In genomic region chr14:58427289-58428010, GRCh38 we compare ENCODE assay signal across 1 cellular context.
A peak's percentile ranks its signal among the peaks of the same experiment; 100 is the strongest.
TF ChIP-seq lines count a peak whose summit lies in the region.

Gene KIAA0586, plus strand, starts transcription at chr14:58427719. Its CDS starts 546 bp downstream, at chr14:58428265.
Gene TIMM9, minus strand, starts transcription at chr14:58427531. Its CDS starts 15,586 bp downstream, at chr14:58411945.

TF ChIP-seq in HepG2, 621 proteins besides CTCF, POLR2A, EP300 and RAD21 (continued from another document and continues in another):
- TF ChIP-seq REST (IDR thresholded peaks at IDR 0.05; ENCODE audit: borderline replicate concordance in 1 of 2, low read depth in 1 of 2, low read length in 2 of 2) (no peak), ZNF280B (CRISPR knock-in tag; IDR thresholded peaks at IDR 0.05; ENCODE audit: borderline replicate concordance) (no peak), ZNF468 (CRISPR knock-in tag; IDR thresholded peaks at IDR 0.05) (no peak), KDM2A (CRISPR knock-in tag; IDR thresholded peaks at IDR 0.05; ENCODE audit: borderline replicate concordance, low read depth) (no peak), DRAP1 (CRISPR knock-in tag; IDR thresholded peaks at IDR 0.05) (peak; percentile 78), ZFP36L2 (CRISPR knock-in tag; IDR thresholded peaks at IDR 0.05) (no peak), AGO2 (optimal IDR thresholded peaks at IDR 0.05; ENCODE audit: low read depth, low read length) (no peak), ZBTB37 (CRISPR knock-in tag; IDR thresholded peaks at IDR 0.05) (no peak), ZNF281 (CRISPR knock-in tag; IDR thresholded peaks at IDR 0.05; ENCODE audit: borderline replicate concordance) (no peak), U2AF2 (IDR thresholded peaks at IDR 0.05; ENCODE audit: low read depth, low read length) (no peak), FOXA1 (IDR thresholded peaks at IDR 0.05) (no peak), FOXA1 (CRISPR knock-in tag; IDR thresholded peaks at IDR 0.05) (peak; percentile 78), ASH2L (IDR thresholded peaks at IDR 0.05; ENCODE audit: insufficient read length, low read depth, low read length) (peak; percentile 99), NFE2L2 (IDR thresholded peaks at IDR 0.05; ENCODE audit: low read length) (no peak), PBX2 (CRISPR knock-in tag; IDR thresholded peaks at IDR 0.05) (no peak), CBX2 (IDR thresholded peaks at IDR 0.05; ENCODE audit: low read depth, low read length) (no peak), CBX2 (CRISPR knock-in tag; IDR thresholded peaks at IDR 0.05; ENCODE audit: low read depth) (no peak), ZBTB8A (CRISPR knock-in tag; IDR thresholded peaks at IDR 0.05; ENCODE audit: borderline replicate concordance, low read depth) (no peak), ZNF263 (CRISPR knock-in tag; IDR thresholded peaks at IDR 0.05) (no peak; the same call in 1 of the 2 replicates), SIN3A (IDR thresholded peaks at IDR 0.05; ENCODE audit: borderline replicate concordance, low read depth, low read length) (peak; percentile 93), MYPOP (CRISPR knock-in tag; IDR thresholded peaks at IDR 0.05) (no peak), ZNF431 (CRISPR knock-in tag; IDR thresholded peaks at IDR 0.05; ENCODE audit: borderline replicate concordance, low read depth) (no peak; the same call in 1 of the 2 replicates), MTA3 (CRISPR knock-in tag; IDR thresholded peaks at IDR 0.05) (no peak), BCL6 (CRISPR knock-in tag; IDR thresholded peaks at IDR 0.05) (no peak), NFATC3 (CRISPR knock-in tag; IDR thresholded peaks at IDR 0.05) (no peak), MXD4 (CRISPR knock-in tag; IDR thresholded peaks at IDR 0.05) (0 out of 2 replicates have a peak, but pooled peaks have one; percentile 7), ATM (IDR thresholded peaks at IDR 0.05; ENCODE audit: borderline replicate concordance) (no peak), AKNA (CRISPR knock-in tag; IDR thresholded peaks at IDR 0.05; ENCODE audit: borderline replicate concordance) (no peak), RNF219 (CRISPR knock-in tag; IDR thresholded peaks at IDR 0.05) (no peak), ZNF562 (CRISPR knock-in tag; IDR thresholded peaks at IDR 0.05; ENCODE audit: borderline replicate concordance) (no peak), JUNB (CRISPR knock-in tag; IDR thresholded peaks at IDR 0.05; ENCODE audit: borderline replicate concordance) (peak; percentile 21; the same call in 1 of the 2 replicates), GPBP1L1 (CRISPR knock-in tag; IDR thresholded peaks at IDR 0.05) (no peak), PHB2 (IDR thresholded peaks at IDR 0.05; ENCODE audit: partially characterized antibody) (no peak), ZNF282 (IDR thresholded peaks at IDR 0.05; ENCODE audit: partially characterized antibody) (no peak), KMT2B (CRISPR knock-in tag; IDR thresholded peaks at IDR 0.05) (peak; percentile 96), THAP8 (CRISPR knock-in tag; IDR thresholded peaks at IDR 0.05; ENCODE audit: borderline replicate concordance) (no peak)
